ENCODE assay signal across 1 cellular context in the genomic region with DNA sequence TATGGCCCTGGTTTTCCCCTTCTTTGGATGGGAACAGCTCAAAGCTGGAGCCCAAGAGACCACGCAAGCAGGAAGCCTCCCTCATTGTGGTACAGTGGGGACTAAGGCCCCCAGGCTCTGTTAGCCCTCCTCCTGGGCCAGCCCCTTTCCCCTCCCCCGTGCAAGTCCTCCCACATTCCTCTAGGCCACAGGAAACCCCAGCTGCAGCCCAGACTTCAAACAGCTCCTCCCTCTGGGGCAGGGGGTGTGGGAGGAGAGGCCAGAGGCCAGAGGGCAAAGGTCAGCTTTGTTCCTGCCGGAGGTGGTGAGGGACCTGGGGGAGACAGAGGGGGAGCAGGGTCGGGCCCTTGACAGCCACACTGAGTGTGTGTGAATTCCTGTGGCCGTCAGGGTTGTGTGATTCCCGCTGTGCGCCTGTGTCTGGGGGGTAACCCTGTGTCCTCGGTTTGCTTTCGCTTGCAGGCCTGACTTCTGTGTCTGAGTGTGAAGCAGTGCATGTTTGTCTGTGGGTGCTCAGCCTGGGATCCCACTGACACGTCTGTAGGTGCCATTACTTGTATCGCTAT.
TF ChIP-seq lines count a peak whose summit lies in the region.

No MANE protein-coding gene starts in this region.

TF ChIP-seq in HepG2, 621 proteins besides CTCF, POLR2A, EP300 and RAD21 (continued from another document and continues in another):
- TF ChIP-seq, protein P1, sequence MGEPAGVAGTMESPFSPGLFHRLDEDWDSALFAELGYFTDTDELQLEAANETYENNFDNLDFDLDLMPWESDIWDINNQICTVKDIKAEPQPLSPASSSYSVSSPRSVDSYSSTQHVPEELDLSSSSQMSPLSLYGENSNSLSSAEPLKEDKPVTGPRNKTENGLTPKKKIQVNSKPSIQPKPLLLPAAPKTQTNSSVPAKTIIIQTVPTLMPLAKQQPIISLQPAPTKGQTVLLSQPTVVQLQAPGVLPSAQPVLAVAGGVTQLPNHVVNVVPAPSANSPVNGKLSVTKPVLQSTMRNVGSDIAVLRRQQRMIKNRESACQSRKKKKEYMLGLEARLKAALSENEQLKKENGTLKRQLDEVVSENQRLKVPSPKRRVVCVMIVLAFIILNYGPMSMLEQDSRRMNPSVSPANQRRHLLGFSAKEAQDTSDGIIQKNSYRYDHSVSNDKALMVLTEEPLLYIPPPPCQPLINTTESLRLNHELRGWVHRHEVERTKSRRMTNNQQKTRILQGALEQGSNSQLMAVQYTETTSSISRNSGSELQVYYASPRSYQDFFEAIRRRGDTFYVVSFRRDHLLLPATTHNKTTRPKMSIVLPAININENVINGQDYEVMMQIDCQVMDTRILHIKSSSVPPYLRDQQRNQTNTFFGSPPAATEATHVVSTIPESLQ (CRISPR knock-in tag; conservative IDR thresholded peaks at IDR 0.05): no peak
- TF ChIP-seq, protein P2, sequence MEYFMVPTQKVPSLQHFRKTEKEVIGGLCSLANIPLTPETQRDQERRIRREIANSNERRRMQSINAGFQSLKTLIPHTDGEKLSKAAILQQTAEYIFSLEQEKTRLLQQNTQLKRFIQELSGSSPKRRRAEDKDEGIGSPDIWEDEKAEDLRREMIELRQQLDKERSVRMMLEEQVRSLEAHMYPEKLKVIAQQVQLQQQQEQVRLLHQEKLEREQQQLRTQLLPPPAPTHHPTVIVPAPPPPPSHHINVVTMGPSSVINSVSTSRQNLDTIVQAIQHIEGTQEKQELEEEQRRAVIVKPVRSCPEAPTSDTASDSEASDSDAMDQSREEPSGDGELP (IDR thresholded peaks at IDR 0.05; ENCODE audit: borderline replicate concordance, low read depth): peak; percentile 97
- TF ChIP-seq ETV6 (CRISPR knock-in tag; conservative IDR thresholded peaks at IDR 0.05) (0 out of 2 replicates have a peak, but pooled peaks have one; percentile 36), DMTF1 (CRISPR knock-in tag; IDR thresholded peaks at IDR 0.05) (no peak), MIER2 (CRISPR knock-in tag; IDR thresholded peaks at IDR 0.05) (peak; percentile 46; the same call in 1 of the 2 replicates), RFX1 (IDR thresholded peaks at IDR 0.05) (no peak), STAT5B (CRISPR knock-in tag; IDR thresholded peaks at IDR 0.05) (no peak), ZBTB20 (CRISPR knock-in tag; IDR thresholded peaks at IDR 0.05; ENCODE audit: borderline replicate concordance, low read depth) (no peak), AGO1 (IDR thresholded peaks at IDR 0.05; ENCODE audit: low read depth, low read length, poor library complexity, severe bottlenecking) (no peak), NKX3-1 (CRISPR knock-in tag; IDR thresholded peaks at IDR 0.05) (0 out of 2 replicates have a peak, but pooled peaks have one; percentile 28), ZBTB49 (CRISPR knock-in tag; IDR thresholded peaks at IDR 0.05; ENCODE audit: borderline replicate concordance) (no peak), MAFF (IDR thresholded peaks at IDR 0.05; ENCODE audit: low read depth, low read length) (no peak), CBX1 (IDR thresholded peaks at IDR 0.05; ENCODE audit: low read depth) (peak; percentile 70), ZNF296 (CRISPR knock-in tag; conservative IDR thresholded peaks at IDR 0.05) (no peak), CHD4 (IDR thresholded peaks at IDR 0.05; ENCODE audit: borderline replicate concordance, low read length) (0 out of 2 replicates have a peak, but pooled peaks have one; percentile 18), ZBTB38 (CRISPR knock-in tag; IDR thresholded peaks at IDR 0.05) (peak; percentile 37; the same call in 1 of the 2 replicates), ZBTB40 (IDR thresholded peaks at IDR 0.05) (no peak), ZBTB40 (CRISPR knock-in tag; IDR thresholded peaks at IDR 0.05) (peak; percentile 43; the same call in 1 of the 2 replicates), NR1H2 (CRISPR knock-in tag; IDR thresholded peaks at IDR 0.05; ENCODE audit: borderline replicate concordance, low read depth) (0 out of 2 replicates have a peak, but pooled peaks have one; percentile 58), PTBP1 (IDR thresholded peaks at IDR 0.05; ENCODE audit: low read depth, low read length, poor library complexity, severe bottlenecking) (no peak), ZNF430 (CRISPR knock-in tag; IDR thresholded peaks at IDR 0.05) (no peak; the same call in 1 of the 2 replicates), ZNF563 (CRISPR knock-in tag; IDR thresholded peaks at IDR 0.05) (peak; percentile 86; the same call in 1 of the 2 replicates), ZFP37 (CRISPR knock-in tag; IDR thresholded peaks at IDR 0.05; ENCODE audit: borderline replicate concordance) (peak; percentile 85; the same call in 1 of the 2 replicates), ZBTB3 (CRISPR knock-in tag; IDR thresholded peaks at IDR 0.05; ENCODE audit: borderline replicate concordance, low read depth) (no peak)
- TF ChIP-seq, protein P3, sequence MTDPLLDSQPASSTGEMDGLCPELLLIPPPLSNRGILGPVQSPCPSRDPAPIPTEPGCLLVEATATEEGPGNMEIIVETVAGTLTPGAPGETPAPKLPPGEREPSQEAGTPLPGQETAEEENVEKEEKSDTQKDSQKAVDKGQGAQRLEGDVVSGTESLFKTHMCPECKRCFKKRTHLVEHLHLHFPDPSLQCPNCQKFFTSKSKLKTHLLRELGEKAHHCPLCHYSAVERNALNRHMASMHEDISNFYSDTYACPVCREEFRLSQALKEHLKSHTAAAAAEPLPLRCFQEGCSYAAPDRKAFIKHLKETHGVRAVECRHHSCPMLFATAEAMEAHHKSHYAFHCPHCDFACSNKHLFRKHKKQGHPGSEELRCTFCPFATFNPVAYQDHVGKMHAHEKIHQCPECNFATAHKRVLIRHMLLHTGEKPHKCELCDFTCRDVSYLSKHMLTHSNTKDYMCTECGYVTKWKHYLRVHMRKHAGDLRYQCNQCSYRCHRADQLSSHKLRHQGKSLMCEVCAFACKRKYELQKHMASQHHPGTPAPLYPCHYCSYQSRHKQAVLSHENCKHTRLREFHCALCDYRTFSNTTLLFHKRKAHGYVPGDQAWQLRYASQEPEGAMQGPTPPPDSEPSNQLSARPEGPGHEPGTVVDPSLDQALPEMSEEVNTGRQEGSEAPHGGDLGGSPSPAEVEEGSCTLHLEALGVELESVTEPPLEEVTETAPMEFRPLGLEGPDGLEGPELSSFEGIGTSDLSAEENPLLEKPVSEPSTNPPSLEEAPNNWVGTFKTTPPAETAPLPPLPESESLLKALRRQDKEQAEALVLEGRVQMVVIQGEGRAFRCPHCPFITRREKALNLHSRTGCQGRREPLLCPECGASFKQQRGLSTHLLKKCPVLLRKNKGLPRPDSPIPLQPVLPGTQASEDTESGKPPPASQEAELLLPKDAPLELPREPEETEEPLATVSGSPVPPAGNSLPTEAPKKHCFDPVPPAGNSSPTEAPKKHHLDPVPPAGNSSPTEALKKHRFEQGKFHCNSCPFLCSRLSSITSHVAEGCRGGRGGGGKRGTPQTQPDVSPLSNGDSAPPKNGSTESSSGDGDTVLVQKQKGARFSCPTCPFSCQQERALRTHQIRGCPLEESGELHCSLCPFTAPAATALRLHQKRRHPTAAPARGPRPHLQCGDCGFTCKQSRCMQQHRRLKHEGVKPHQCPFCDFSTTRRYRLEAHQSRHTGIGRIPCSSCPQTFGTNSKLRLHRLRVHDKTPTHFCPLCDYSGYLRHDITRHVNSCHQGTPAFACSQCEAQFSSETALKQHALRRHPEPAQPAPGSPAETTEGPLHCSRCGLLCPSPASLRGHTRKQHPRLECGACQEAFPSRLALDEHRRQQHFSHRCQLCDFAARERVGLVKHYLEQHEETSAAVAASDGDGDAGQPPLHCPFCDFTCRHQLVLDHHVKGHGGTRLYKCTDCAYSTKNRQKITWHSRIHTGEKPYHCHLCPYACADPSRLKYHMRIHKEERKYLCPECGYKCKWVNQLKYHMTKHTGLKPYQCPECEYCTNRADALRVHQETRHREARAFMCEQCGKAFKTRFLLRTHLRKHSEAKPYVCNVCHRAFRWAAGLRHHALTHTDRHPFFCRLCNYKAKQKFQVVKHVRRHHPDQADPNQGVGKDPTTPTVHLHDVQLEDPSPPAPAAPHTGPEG (CRISPR knock-in tag; IDR thresholded peaks at IDR 0.05): no peak; the same call in 1 of the 2 replicates
- TF ChIP-seq, protein P4, sequence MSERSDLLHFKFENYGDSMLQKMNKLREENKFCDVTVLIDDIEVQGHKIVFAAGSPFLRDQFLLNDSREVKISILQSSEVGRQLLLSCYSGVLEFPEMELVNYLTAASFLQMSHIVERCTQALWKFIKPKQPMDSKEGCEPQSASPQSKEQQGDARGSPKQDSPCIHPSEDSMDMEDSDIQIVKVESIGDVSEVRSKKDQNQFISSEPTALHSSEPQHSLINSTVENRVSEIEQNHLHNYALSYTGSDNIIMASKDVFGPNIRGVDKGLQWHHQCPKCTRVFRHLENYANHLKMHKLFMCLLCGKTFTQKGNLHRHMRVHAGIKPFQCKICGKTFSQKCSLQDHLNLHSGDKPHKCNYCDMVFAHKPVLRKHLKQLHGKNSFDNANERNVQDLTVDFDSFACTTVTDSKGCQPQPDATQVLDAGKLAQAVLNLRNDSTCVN (CRISPR knock-in tag; IDR thresholded peaks at IDR 0.05; ENCODE audit: borderline replicate concordance): no peak
